ENCODE assay signal across 8 cellular contexts in the genomic region with DNA sequence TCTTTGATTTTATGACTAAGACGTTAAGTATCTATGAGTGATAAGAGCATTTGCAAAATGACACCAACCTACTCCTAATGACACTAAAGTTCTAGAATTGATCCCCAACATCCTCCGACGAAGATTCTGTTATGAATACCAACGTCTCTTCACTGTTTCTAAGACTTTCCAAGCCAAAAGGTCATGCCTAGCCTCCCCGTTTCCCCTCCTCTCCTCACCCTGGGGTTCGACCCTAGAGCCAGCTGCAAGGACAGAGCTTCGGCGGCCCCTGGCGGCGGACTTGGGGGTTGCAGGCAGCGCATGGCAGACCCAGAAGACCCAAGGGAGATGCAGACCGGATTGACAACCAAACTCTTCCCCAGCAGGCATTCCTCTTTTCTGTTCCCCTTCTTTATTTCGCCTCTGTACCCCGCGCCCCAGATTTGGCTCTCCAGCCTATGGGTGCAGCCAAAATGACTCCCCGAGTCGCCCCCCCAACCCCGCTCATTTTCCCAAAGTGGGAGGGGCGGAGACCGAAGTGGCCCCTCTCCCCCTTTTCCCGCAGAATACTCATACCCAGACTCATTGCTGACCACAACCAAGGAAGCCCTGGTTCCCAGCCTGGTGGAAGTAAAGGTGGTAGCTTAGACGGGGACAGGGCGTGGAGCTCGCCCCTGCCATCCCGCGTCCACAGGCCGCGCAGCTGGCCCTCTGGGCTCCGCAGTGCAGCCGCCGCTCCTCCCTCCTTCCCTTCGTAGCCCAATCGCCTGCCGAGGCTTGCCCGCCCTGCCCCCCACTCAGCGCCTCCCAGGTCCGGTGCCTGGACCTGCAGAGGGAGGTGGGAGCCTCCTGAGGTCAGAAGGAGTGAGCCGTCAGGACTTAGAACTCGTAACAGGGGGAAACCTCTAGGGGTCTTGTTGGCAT. TPM values are rescaled to one million over a fixed set of nuclear protein-coding genes. Genes with fewer than 3 reads are reported as not detected.
A peak's percentile ranks its signal among the peaks of the same experiment; 100 is the strongest.
DNase-seq lines count a peak whose midpoint lies in the region; ATAC-seq and TF ChIP-seq lines count a peak whose summit lies in the region.

No MANE protein-coding gene starts in this region.

- peaks cover 33% of the 10 kb centered on the region for H3K4me1 Mint-ChIP-seq in activated T-helper 2 cell treated with anti-CD3 and anti-CD28 coated beads, Interferon-gamma antibody, Interleukin-2, Interleukin-4, amounts not matched to agents 10 μg/mL and 5 μg/mL and 100 μg/mL, durations not matched to agents 14 hours and 24 hours and 36 hours (ENCODE audit: low read depth)
- H3K4me1 Mint-ChIP-seq in neural crest cell = peaks cover 49% of the 10 kb centered on the region

- H3K27ac Mint-ChIP-seq in activated T-helper 2 cell treated with anti-CD3 and anti-CD28 coated beads, Interferon-gamma antibody, Interleukin-2, Interleukin-4, amounts not matched to agents 10 μg/mL and 5 μg/mL and 100 μg/mL, durations not matched to agents 14 hours and 24 hours and 36 hours = peak overlapping the region; percentile 98
- no peak overlapping the region for H3K27ac Mint-ChIP-seq in neural crest cell (ENCODE audit: unreplicated experiment)

- CTCF ChIA-PET in A673 (lab: Charles Lee) (interaction anchor here (0.6 to 2.0 kb wide), 7 partner anchors 28 to 745 kb away, joined by 3 to 15 read pairs (median 5); no protein-coding TSS in a partner anchor), RWPE1 (lab: Yijun Ruan, JAX) (interaction anchor here (0.6 to 3.2 kb wide), 24 partner anchors 9 to 158 kb away, joined by 3 to 19 read pairs (median 4); a partner anchor contains a TSS)

- no peaks in the 10 kb centered on the region for H3K9me3 Mint-ChIP-seq in activated T-helper 2 cell treated with anti-CD3 and anti-CD28 coated beads, Interferon-gamma antibody, Interleukin-2, Interleukin-4, amounts not matched to agents 10 μg/mL and 5 μg/mL and 100 μg/mL, durations not matched to agents 14 hours and 24 hours and 36 hours
- H3K9me3 Mint-ChIP-seq in neural crest cell = no peaks in the 10 kb centered on the region

- H3K9me3 ChIP-seq in A673 (ENCODE audit: low read depth, low read length, poor library complexity, severe bottlenecking) (no peaks in the 10 kb centered on the region), stomach (no peaks in the 10 kb centered on the region)

- no peak for TF ChIP-seq EP300 in stomach (IDR thresholded peaks at IDR 0.05)

- POLR2A ChIA-PET in A673 (lab: Charles Lee; ENCODE audit: low non-redundant PET) = interaction anchor here (0.7 kb wide), 1 partner anchor 126 kb away, joined by 3 read pairs; a partner anchor contains a TSS
- POLR2A ChIA-PET in RWPE1 (lab: Yijun Ruan, JAX; ENCODE audit: low non-redundant PET) = no interaction called here

- H3K27me3 Mint-ChIP-seq in activated T-helper 2 cell treated with anti-CD3 and anti-CD28 coated beads, Interferon-gamma antibody, Interleukin-2, Interleukin-4, amounts not matched to agents 10 μg/mL and 5 μg/mL and 100 μg/mL, durations not matched to agents 14 hours and 24 hours and 36 hours (ENCODE audit: low read depth) = no peaks in the 10 kb centered on the region
- peaks cover 21% of the 10 kb centered on the region for H3K27me3 Mint-ChIP-seq in neural crest cell (ENCODE audit: low read depth)

- WGBS in stomach, 5 donors = 3 to 11% (median 5%) methylated on average over 32 to 39 of the region's 39 CpGs

- H3K4me3 ChIP-seq in A673 (ENCODE audit: low read depth, low read length, poor library complexity, severe bottlenecking) = peak overlapping the region; percentile 9
- H3K4me3 ChIP-seq in fibroblast of the aortic adventitia (ENCODE audit: low read depth, low read length) = no peak overlapping the region
- peak overlapping the region in 3 of 4 donors; percentile 17 to 40 (median 40) for H3K4me3 ChIP-seq in stomach

- H3K27ac ChIP-seq in A673 (ENCODE audit: low read depth, low read length, poor library complexity, severe bottlenecking) (no peak overlapping the region), RWPE1 (peak overlapping the region; percentile 99), stomach (peak overlapping the region in 3 of 5 donors; percentile 68 to 85 (median 85))

- H3K27me3 ChIP-seq in A673 (replicated peaks; ENCODE audit: insufficient read depth, low read depth, low read length, poor library complexity) (no peaks in the 10 kb centered on the region), stomach (peaks cover 3 to 39% (median 4%) of the 10 kb centered on the region in 3 donors)

- peak; percentile 30 for ATAC-seq in GM19035 (IDR thresholded peaks at IDR 0.05; ENCODE audit: unreplicated experiment)

- TF ChIP-seq POLR2A in stomach (IDR thresholded peaks at IDR 0.05) = no peak

- no TSS peak for BruUV-seq in A673 (replicated peaks; lab: Mats Ljungman, UMichigan)

- peak overlapping the region; percentile 64 for H3K4me3 Mint-ChIP-seq in activated T-helper 2 cell treated with anti-CD3 and anti-CD28 coated beads, Interferon-gamma antibody, Interleukin-2, Interleukin-4, amounts not matched to agents 10 μg/mL and 5 μg/mL and 100 μg/mL, durations not matched to agents 14 hours and 24 hours and 36 hours (ENCODE audit: low read depth)
- peak overlapping the region; percentile 82 for H3K4me3 Mint-ChIP-seq in neural crest cell

- TF ChIP-seq CTCF in A673 (conservative IDR thresholded peaks at IDR 0.05; ENCODE audit: low read depth, low read length) (peak; percentile 99), RWPE1 (conservative IDR thresholded peaks at IDR 0.05; ENCODE audit: low read depth) (peak; percentile 97), fibroblast of the aortic adventitia (IDR thresholded peaks at IDR 0.05; ENCODE audit: insufficient read depth, low read length) (peak; percentile 100), neural crest cell (conservative IDR thresholded peaks at IDR 0.05) (peak; percentile 96), stomach (IDR thresholded peaks at IDR 0.05) (peak in 6 of 7 experiments; percentile 65 to 99 (median 98))

- DNase-seq in A673 (ENCODE audit: low spot score) (peak; percentile 92), M059J (ENCODE audit: low read depth) (peak; percentile 71), RWPE1 (ENCODE audit: low spot score) (peak; percentile 70), fibroblast of the aortic adventitia (ENCODE audit: low read depth) (peak; percentile 79), neural crest cell (ENCODE audit: low read depth, low spot score) (peak; percentile 97), stomach (peak; percentile 88)
- peak; percentile 86 for DNase-seq in activated T-helper 2 cell treated with anti-CD3 and anti-CD28 coated beads, Interferon-gamma antibody, Interleukin-2, Interleukin-4, amounts not matched to agents 10 μg/mL and 5 μg/mL and 100 μg/mL, durations not matched to agents 14 hours and 24 hours and 36 hours (ENCODE audit: low spot score)

- intact Hi-C loops in A673 (cut with micrococcal nuclease; ENCODE audit: unreplicated experiment) (loop anchor here (1.0 to 5.0 kb wide), 5 partner anchors 36 to 216 kb away; a partner anchor contains a TSS), stomach (cut with DNase I; ENCODE audit: low total_unique reads) (loop anchor here (5.0 to 10.0 kb wide), 2 partner anchors 36 to 118 kb away; no protein-coding TSS in a partner anchor)
- intact Hi-C loops in activated T-helper 2 cell treated with anti-CD3 and anti-CD28 coated beads, Interferon-gamma antibody, Interleukin-2, Interleukin-4, amounts not matched to agents 10 μg/mL and 5 μg/mL and 100 μg/mL, durations not matched to agents 14 hours and 24 hours and 36 hours (cut with micrococcal nuclease) = loop anchor here (1.0 to 5.0 kb wide), 4 partner anchors 36 to 221 kb away; a partner anchor contains a TSS

- H3K4me1 ChIP-seq in A673 (ENCODE audit: insufficient read depth, low read length, poor library complexity, severe bottlenecking) = peaks cover 22% of the 10 kb centered on the region
- peaks cover 47 to 70% (median 64%) of the 10 kb centered on the region in 4 donors for H3K4me1 ChIP-seq in stomach

- no peaks in the 10 kb centered on the region for H3K36me3 ChIP-seq in A673 (ENCODE audit: insufficient read depth, low read length, poor library complexity, severe bottlenecking)
- H3K36me3 ChIP-seq in stomach = no peaks in the 10 kb centered on the region

- peaks cover 18% of the 10 kb centered on the region for H3K36me3 Mint-ChIP-seq in activated T-helper 2 cell treated with anti-CD3 and anti-CD28 coated beads, Interferon-gamma antibody, Interleukin-2, Interleukin-4, amounts not matched to agents 10 μg/mL and 5 μg/mL and 100 μg/mL, durations not matched to agents 14 hours and 24 hours and 36 hours (ENCODE audit: low read depth)
- H3K36me3 Mint-ChIP-seq in neural crest cell (ENCODE audit: low read depth) = no peaks in the 10 kb centered on the region

RNA-seq across cellular contexts. Expression of a gene that starts 4.1 kb away (rescaled TPM):
- total RNA-seq in A673 (2021) (17.0 and 21.0 TPM in 2 replicates), fibroblast of the aortic adventitia (ENCODE audit: low replicate concordance) (9.9 and 23.4 TPM in 2 replicates), neural crest cell (15.0 and 20.2 TPM in 2 replicates), stomach (100 to 1,000 TPM in 2 of 5 donors, 10 to 100 TPM in 3; 17.8 to 387 (median 33.8) TPM)
- 8.9 and 12.7 TPM in 2 replicates for total RNA-seq in M059J (2014; rRNA removed; shearing (Covaris generic))
- total RNA-seq in activated T-helper 2 cell treated with anti-CD3 and anti-CD28 coated beads, Interferon-gamma antibody, Interleukin-2, Interleukin-4, amounts not matched to agents 10 μg/mL and 5 μg/mL and 100 μg/mL, durations not matched to agents 14 hours and 24 hours and 36 hours = 180 and 207 TPM in 2 replicates
- polyA plus RNA-seq in stomach = 10 to 100 TPM; 28.6 to 53.0 (median 31.8) TPM

RNA-seq across cellular contexts. Expression of a gene that starts 24.7 kb away (rescaled TPM):
- total RNA-seq in A673 (2021) = 0.45 and 1.0 TPM in 2 replicates
- 0.02 and 0.32 TPM in 2 replicates for total RNA-seq in M059J (2014; rRNA removed; shearing (Covaris generic))
- total RNA-seq in activated T-helper 2 cell treated with anti-CD3 and anti-CD28 coated beads, Interferon-gamma antibody, Interleukin-2, Interleukin-4, amounts not matched to agents 10 μg/mL and 5 μg/mL and 100 μg/mL, durations not matched to agents 14 hours and 24 hours and 36 hours = 9.3 and 9.5 TPM in 2 replicates
- 0.57 TPM in 1 of 2 replicates, not detected in the other for total RNA-seq in fibroblast of the aortic adventitia (ENCODE audit: low replicate concordance)
- total RNA-seq in neural crest cell = 0.96 and 1.0 TPM in 2 replicates
- 10 to 100 TPM in 3 of 5 donors, 1 to 10 TPM in 2; 5.1 to 44.9 (median 11.9) TPM for total RNA-seq in stomach
- polyA plus RNA-seq in stomach = 1 to 10 TPM; 1.9 to 2.4 (median 2.1) TPM

RNA-seq across cellular contexts. Expression of a gene that starts 41.3 kb away (rescaled TPM):
- total RNA-seq in A673 (2021) (not detected in 2 replicates), fibroblast of the aortic adventitia (ENCODE audit: low replicate concordance) (0.16 TPM in 1 of 2 replicates, not detected in the other), neural crest cell (not detected in 2 replicates), stomach (1 to 10 TPM; 1.3 to 5.8 (median 2.0) TPM)
- 0.02 TPM in 1 of 2 replicates, not detected in the other for total RNA-seq in M059J (2014; rRNA removed; shearing (Covaris generic))
- total RNA-seq in activated T-helper 2 cell treated with anti-CD3 and anti-CD28 coated beads, Interferon-gamma antibody, Interleukin-2, Interleukin-4, amounts not matched to agents 10 μg/mL and 5 μg/mL and 100 μg/mL, durations not matched to agents 14 hours and 24 hours and 36 hours = not detected in 2 replicates
- 1 to 10 TPM in 2 of 3 donors, under 1 TPM in 1; 0.60 to 3.2 (median 2.9) TPM for polyA plus RNA-seq in stomach

RNA-seq across cellular contexts. Expression of a gene that starts 48.5 kb away (rescaled TPM):
- total RNA-seq in A673 (2021) (590 and 597 TPM in 2 replicates), fibroblast of the aortic adventitia (ENCODE audit: low replicate concordance) (303 and 325 TPM in 2 replicates), neural crest cell (635 and 666 TPM in 2 replicates), stomach (100 to 1,000 TPM in 3 of 5 donors, 10 to 100 TPM in 2; 79.9 to 217 (median 127) TPM)
- total RNA-seq in M059J (2014; rRNA removed; shearing (Covaris generic)) = 294 and 342 TPM in 2 replicates
- 738 and 766 TPM in 2 replicates for total RNA-seq in activated T-helper 2 cell treated with anti-CD3 and anti-CD28 coated beads, Interferon-gamma antibody, Interleukin-2, Interleukin-4, amounts not matched to agents 10 μg/mL and 5 μg/mL and 100 μg/mL, durations not matched to agents 14 hours and 24 hours and 36 hours
- 100 to 1,000 TPM; 378 to 511 (median 467) TPM for polyA plus RNA-seq in stomach

RNA-seq across cellular contexts. Expression of a gene that starts 49.2 kb away (rescaled TPM):
- total RNA-seq in A673 (2021) (12.8 and 17.4 TPM in 2 replicates), fibroblast of the aortic adventitia (ENCODE audit: low replicate concordance) (3.3 and 8.0 TPM in 2 replicates), neural crest cell (11.4 and 11.8 TPM in 2 replicates), stomach (10 to 100 TPM in 2 of 5 donors, 1 to 10 TPM in 3; 5.8 to 33.6 (median 7.6) TPM)
- total RNA-seq in M059J (2014; rRNA removed; shearing (Covaris generic)) = 12.8 and 25.3 TPM in 2 replicates
- total RNA-seq in activated T-helper 2 cell treated with anti-CD3 and anti-CD28 coated beads, Interferon-gamma antibody, Interleukin-2, Interleukin-4, amounts not matched to agents 10 μg/mL and 5 μg/mL and 100 μg/mL, durations not matched to agents 14 hours and 24 hours and 36 hours = 24.2 and 26.7 TPM in 2 replicates
- polyA plus RNA-seq in stomach = 1 to 10 TPM; 1.7 to 7.0 (median 4.2) TPM
